Comparison of ENCODE assay signal across 9 cellular contexts in the genomic region with DNA sequence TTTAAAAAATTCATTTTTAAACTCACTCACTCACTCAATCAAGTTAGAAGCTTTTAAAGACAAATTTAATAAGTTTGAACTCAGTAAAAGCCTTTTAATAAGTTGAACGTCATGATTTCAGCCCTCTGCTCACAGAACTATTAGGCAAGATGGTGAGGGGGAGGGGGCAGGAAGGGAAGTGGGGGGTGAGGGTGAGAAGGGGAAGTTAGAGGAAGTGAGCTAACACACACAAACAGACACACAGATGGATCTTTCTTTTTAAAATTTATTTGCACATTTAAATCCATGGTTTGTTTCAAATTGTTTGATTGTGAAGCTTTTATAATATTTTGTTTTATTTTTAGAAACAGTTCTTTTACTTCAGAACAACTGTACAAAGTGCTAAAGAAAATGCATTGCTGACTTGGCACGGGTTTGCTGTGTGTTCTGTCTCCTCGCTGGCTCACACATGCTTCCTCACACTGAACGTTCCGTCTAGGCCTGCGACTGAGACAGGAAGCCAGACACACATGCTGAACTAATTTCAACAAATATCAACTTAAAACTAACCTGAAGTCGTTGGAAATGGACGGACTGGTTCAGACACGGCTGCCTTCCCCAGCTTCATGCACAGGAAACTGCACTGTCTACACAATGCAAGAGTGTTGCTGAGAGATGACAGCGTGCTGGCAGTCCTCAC. TPM values are rescaled to one million over a fixed set of nuclear protein-coding genes. Genes with fewer than 3 reads are reported as not detected.
DNase-seq lines count a peak whose midpoint lies in the region; ATAC-seq and TF ChIP-seq lines count a peak whose summit lies in the region.
"Had no signal": no experiment of that assay in that cellular context is flagged by ENCODE, and none has a peak within 500 bp of the region (broad histone marks: within the 10 kb centered on the region; RNA-seq: fewer than 3 reads in every experiment).

No MANE protein-coding gene starts in this region.

- TF ChIP-seq CTCF in fibroblast of villous mesenchyme (IDR thresholded peaks at IDR 0.05; ENCODE audit: insufficient read depth, low read depth, low read length): no peak

- ATAC-seq in sciatic nerve (peak; percentile 90), GM21390 (IDR thresholded peaks at IDR 0.05; ENCODE audit: unreplicated experiment) (no peak)

- intact Hi-C loops in sciatic nerve (cut with DNase I): no loop called here

- no peak overlapping the region for H3K4me3 ChIP-seq in fibroblast of villous mesenchyme (ENCODE audit: low read depth, low read length)

- peak; percentile 62 for DNase-seq in activated gamma-delta T cell treated with Interleukin-2 at 50 U/mL for 16 hours
- no peak for DNase-seq in activated gamma-delta T cell (lab: John Stamatoyannopoulos, UW)
- peak; percentile 51 for DNase-seq in activated T-cell treated with anti-CD3 and anti-CD28 coated beads, Interleukin-2, amount 50 U/mL, for 1 hour
- peak; percentile 51 for DNase-seq in fibroblast of villous mesenchyme (ENCODE audit: low read depth)
- DNase-seq in sciatic nerve (ENCODE audit: low spot score): peak; percentile 62
- DNase-seq in NCI-H526 treated with DMSO at 0.1 percent for 48 hours (lab: John Stamatoyannopoulos, UW): no peak
- DNase-seq in DMS79 (lab: John Stamatoyannopoulos, UW): no peak

RNA-seq across cellular contexts. Expression of gene ZBP1, which starts 7.9 kb away (rescaled TPM):
- total RNA-seq in fibroblast of villous mesenchyme (not detected in 2 replicates), sciatic nerve (0.49 TPM)
- total RNA-seq: SK-MEL-5 had no signal

Comparison
In these comparisons a context has a peak if more than half of its experiments do, and no peak if none do; other contexts are left out.
1. DNase-seq: peak in activated gamma-delta T cell treated with Interleukin-2 at 50 U/mL for 16 hours (single experiment), activated T-cell treated with anti-CD3 and anti-CD28 coated beads, Interleukin-2, amount 50 U/mL, for 1 hour (single experiment), fibroblast of villous mesenchyme (single experiment) and sciatic nerve (single experiment); none in activated gamma-delta T cell (single experiment), NCI-H526 treated with DMSO at 0.1 percent for 48 hours (single experiment) and DMS79 (single experiment).